ENCODE assay signal across 8 cellular contexts in genomic region chr1:154324669-154325582, GRCh38. TPM values are rescaled to one million over a fixed set of nuclear protein-coding genes. Genes with fewer than 3 reads are reported as not detected.
DNase-seq lines count a peak whose midpoint lies in the region; ATAC-seq, FAIRE-seq and TF ChIP-seq lines count a peak whose summit lies in the region.

TSS of gene ATP8B2 (plus strand) at chr1:154325525. CDS start at chr1:154328142, 2,617 bp downstream.

- intact Hi-C loops in Right ventricle myocardium inferior (cut with DNase I) = loop anchor here (5.0 kb wide), 1 partner anchor 82 kb away; the partner anchor contains the start of gene IL6R
- intact Hi-C loops in pancreas (cut with DNase I) = no loop called here
- intact Hi-C loops in thyroid gland (cut with DNase I) = no loop called here

- peaks cover 33% of the 10 kb centered on the region for H3K4me1 Mint-ChIP-seq in activated naive CD8-positive, alpha-beta T cell treated with anti-CD3 and anti-CD28 coated beads for 36 hours

- FAIRE-seq in pancreas (lab: Jason Lieb, UNC) = no peak

- peak in 1 of 2 donors; percentile 14 for TF ChIP-seq POLR2A in thyroid gland (IDR thresholded peaks at IDR 0.05)

- H3K36me3 ChIP-seq in BE2C = peaks cover 7% of the 10 kb centered on the region; the same call in 1 of the 2 replicates
- H3K36me3 ChIP-seq in pancreas = no peaks in the 10 kb centered on the region
- H3K36me3 ChIP-seq in thyroid gland = no peaks in the 10 kb centered on the region

- DNase-seq in BE2C (peak; percentile 88), NCI-H1048 (lab: John Stamatoyannopoulos, UW) (peak; percentile 85), SW 1271 (lab: John Stamatoyannopoulos, UW) (peak; percentile 23 to 54), Right ventricle myocardium inferior (ENCODE audit: missing footprints) (peak; percentile 88), pancreas (peak; percentile 58 to 88 (median 77)), thyroid gland (peak; percentile 64 to 79)
- DNase-seq in activated naive CD8-positive, alpha-beta T cell treated with anti-CD3 and anti-CD28 coated beads for 36 hours = peak; percentile 84

- H3K4me3 Mint-ChIP-seq in activated naive CD8-positive, alpha-beta T cell treated with anti-CD3 and anti-CD28 coated beads for 36 hours = peak within 1 kb of the TSS; percentile 99

- peaks cover 30% of the 10 kb centered on the region for H3K4me1 ChIP-seq in BE2C
- H3K4me1 ChIP-seq in pancreas = peaks cover 0 to 16% (median 4%) of the 10 kb centered on the region in 3 donors
- H3K4me1 ChIP-seq in thyroid gland = peaks cover 31 to 33% of the 10 kb centered on the region in 2 donors

- 0 to 1% methylated on average over 48 to 56 of the region's 56 CpGs for WGBS in pancreas, 2 donors
- 1% methylated on average over 38 to 51 of the region's 56 CpGs for WGBS in thyroid gland, 2 donors

- peaks cover 3% of the 10 kb centered on the region for H3K36me3 Mint-ChIP-seq in activated naive CD8-positive, alpha-beta T cell treated with anti-CD3 and anti-CD28 coated beads for 36 hours

- peak; percentile 93 for TF ChIP-seq CTCF in BE2C (IDR thresholded peaks at IDR 0.05; ENCODE audit: low read depth, low read length)
- peak; percentile 81 to 88 (median 86) for TF ChIP-seq CTCF in pancreas (IDR thresholded peaks at IDR 0.05)
- TF ChIP-seq CTCF in thyroid gland (IDR thresholded peaks at IDR 0.05) = peak; percentile 71 to 93 (median 88)

- no peaks in the 10 kb centered on the region for H3K9me3 Mint-ChIP-seq in activated naive CD8-positive, alpha-beta T cell treated with anti-CD3 and anti-CD28 coated beads for 36 hours

- H3K27me3 Mint-ChIP-seq in activated naive CD8-positive, alpha-beta T cell treated with anti-CD3 and anti-CD28 coated beads for 36 hours = no peaks in the 10 kb centered on the region

- H3K27ac ChIP-seq in pancreas (peak within 1 kb of the TSS in 2 of 4 donors; percentile 52 to 53), thyroid gland (peak within 1 kb of the TSS; percentile 60 to 85 (median 83))

- H3K9me3 ChIP-seq in BE2C = no peaks in the 10 kb centered on the region
- no peaks in the 10 kb centered on the region for H3K9me3 ChIP-seq in pancreas
- no peaks in the 10 kb centered on the region for H3K9me3 ChIP-seq in thyroid gland

- peak; percentile 53 for ATAC-seq in GM21381 (IDR thresholded peaks at IDR 0.05; ENCODE audit: unreplicated experiment)
- ATAC-seq in Right ventricle myocardium inferior = peak; percentile 56
- peak; percentile 54 to 80 (median 73) for ATAC-seq in pancreas

- H3K27ac Mint-ChIP-seq in activated naive CD8-positive, alpha-beta T cell treated with anti-CD3 and anti-CD28 coated beads for 36 hours = peak within 1 kb of the TSS; percentile 94

- peak within 1 kb of the TSS; percentile 95 for H3K4me3 ChIP-seq in BE2C (ENCODE audit: low read depth, low read length)
- peak within 1 kb of the TSS; percentile 45 to 62 (median 54) for H3K4me3 ChIP-seq in pancreas
- peak within 1 kb of the TSS in 2 of 3 donors; percentile 71 to 88 for H3K4me3 ChIP-seq in thyroid gland (replicated peaks in 1 of 3)

- H3K27me3 ChIP-seq in BE2C (no peaks in the 10 kb centered on the region), pancreas (no peaks in the 10 kb centered on the region), thyroid gland (no peaks in the 10 kb centered on the region)

RNA-seq across cellular contexts. Expression of gene ATP8B2, which starts in this region (rescaled TPM):
- polyA plus RNA-seq in BE2C (2012; ENCODE audit: insufficient read depth, insufficient read length, low read depth) = 40.9 TPM
- 10 to 100 TPM; 64.9 to 66.4 TPM for total RNA-seq in activated naive CD8-positive, alpha-beta T cell treated with anti-CD3 and anti-CD28 coated beads for 36 hours
- 12.8 TPM for total RNA-seq in Right ventricle myocardium inferior
- 10 to 100 TPM in 1 of 6 donors, 1 to 10 TPM in 5; 3.7 to 14.4 (median 6.1) TPM for total RNA-seq in pancreas
- polyA plus RNA-seq in pancreas = 1 to 10 TPM; 6.2 to 9.9 TPM
- total RNA-seq in thyroid gland = 100 to 1,000 TPM in 1 of 4 donors, 10 to 100 TPM in 3; 61.6 to 106 (median 76.4) TPM
